ENCODE assay signal across 9 cellular contexts in genomic region chr18:70290482-70291294, GRCh38. TPM values are rescaled to one million over a fixed set of nuclear protein-coding genes. Genes with fewer than 3 reads are reported as not detected.
DNase-seq lines count a peak whose midpoint lies in the region; ATAC-seq and TF ChIP-seq lines count a peak whose summit lies in the region.
"Had no signal": no experiment of that assay in that cellular context is flagged by ENCODE, and none has a peak within 500 bp of the region (broad histone marks: within the 10 kb centered on the region; RNA-seq: fewer than 3 reads in every experiment).

No MANE protein-coding gene starts in this region.

- in situ Hi-C loops in KBM-7 (cut with MboI; ENCODE audit: low pct_unique_long_range_greater_than_20kb, low sequenced_read_pairs) (no loop called here), GM13977 (cut with MboI; ENCODE audit: low pct_unique_long_range_greater_than_20kb, low sequenced_read_pairs, unreplicated experiment) (no loop called here)

- no peaks in the 10 kb centered on the region for H3F3A ChIP-seq in GM23338 (replicated peaks; ENCODE audit: low read depth)

- peak overlapping the region; percentile 97 for H3K4me2 ChIP-seq in GM23338

- peaks cover 61% of the 10 kb centered on the region for H3K79me2 ChIP-seq in GM23338 (replicated peaks; ENCODE audit: insufficient read depth)

- no peak overlapping the region for H3K27ac ChIP-seq in GM23338 (ENCODE audit: low read depth)

- H3K4me1 Mint-ChIP-seq in GM23338: peaks cover 32% of the 10 kb centered on the region
- H3K4me1 Mint-ChIP-seq in T-helper 17 cell: no peaks in the 10 kb centered on the region

- H3K27ac Mint-ChIP-seq in GM23338 (no peak overlapping the region), T-helper 17 cell (no peak overlapping the region)

- H3K27me3 ChIP-seq in GM23338 (ENCODE audit: insufficient read depth): peaks cover 9% of the 10 kb centered on the region

- no peaks in the 10 kb centered on the region for H3K9me2 ChIP-seq in GM23338 (ENCODE audit: insufficient read depth)

- no peak overlapping the region for H2AFZ ChIP-seq in GM23338

- H3K9me3 ChIP-seq in T-helper 17 cell (ENCODE audit: control insufficient read depth, low read length, poor library complexity, severe bottlenecking): no peaks in the 10 kb centered on the region

- no peaks in the 10 kb centered on the region for H3K36me3 ChIP-seq in GM23338 (ENCODE audit: insufficient read depth)

- peak overlapping the region; percentile 88 for H3K4me3 ChIP-seq in GM23338
- H3K4me3 ChIP-seq in fibroblast of pulmonary artery (replicated peaks; ENCODE audit: low read depth, low read length): peak overlapping the region; percentile 73

- no peak for ATAC-seq in GM23338
- ATAC-seq in T-helper 17 cell: no peak
- ATAC-seq in HG02852 (IDR thresholded peaks at IDR 0.05; ENCODE audit: unreplicated experiment): no peak

- peaks cover 4% of the 10 kb centered on the region for H3K27me3 Mint-ChIP-seq in GM23338 (ENCODE audit: insufficient read depth, low read depth, poor library complexity)
- peaks cover 57% of the 10 kb centered on the region for H3K27me3 Mint-ChIP-seq in T-helper 17 cell

- TF ChIP-seq CTCF in GM23338 (conservative IDR thresholded peaks at IDR 0.05; ENCODE audit: low read depth in 2 of 2) (no peak), fibroblast of pulmonary artery (IDR thresholded peaks at IDR 0.05; ENCODE audit: low read length, missing control alignments) (no peak), GM13977 (IDR thresholded peaks at IDR 0.05; ENCODE audit: extremely low read depth, insufficient read depth, missing control alignments) (no peak)

- DNase-seq in GM23338 (ENCODE audit: low spot score) (no peak), T-helper 17 cell (no peak), fibroblast of pulmonary artery (ENCODE audit: low read depth) (no peak), retina (peak; percentile 9), KBM-7 (no peak), GM13977 (ENCODE audit: low spot score) (no peak)
- DNase-seq in activated CD8-positive, alpha-beta memory T cell treated with anti-CD3 and anti-CD28 coated beads, Interleukin-2, amount 50 U/mL, for 48 hours: no peak
- DNase-seq: activated naive CD4-positive, alpha-beta T cell treated with Interleukin-2 at 50 U/mL for 16 hours had no signal

- no peaks in the 10 kb centered on the region for H3K9me3 Mint-ChIP-seq in GM23338

- no peaks in the 10 kb centered on the region; the same call in 2 of the 3 replicates for H3K36me3 Mint-ChIP-seq in GM23338 (ENCODE audit: low read depth)
- no peaks in the 10 kb centered on the region for H3K36me3 Mint-ChIP-seq in T-helper 17 cell (ENCODE audit: low read depth)

- H4K20me1 ChIP-seq in GM23338 (replicated peaks; ENCODE audit: insufficient read depth): peaks cover 5% of the 10 kb centered on the region

- peak overlapping the region; percentile 90 for H3K4me3 Mint-ChIP-seq in GM23338
- peak overlapping the region; percentile 87 for H3K4me3 Mint-ChIP-seq in T-helper 17 cell

- peaks cover 19% of the 10 kb centered on the region for H3K4me1 ChIP-seq in GM23338 (ENCODE audit: insufficient read depth)

TF ChIP-seq in GM23338, 12 proteins besides CTCF, POLR2A, EP300 and RAD21 (continues in another document):
- no peak for TF ChIP-seq STAT1 (IDR thresholded peaks at IDR 0.05; ENCODE audit: unreplicated experiment)
- no peak for TF ChIP-seq EZH2phosphoT487 (IDR thresholded peaks at IDR 0.05; ENCODE audit: unreplicated experiment)
- TF ChIP-seq ZNF114 (CRISPR knock-in tag; IDR thresholded peaks at IDR 0.05): no peak
- TF ChIP-seq, protein P1, sequence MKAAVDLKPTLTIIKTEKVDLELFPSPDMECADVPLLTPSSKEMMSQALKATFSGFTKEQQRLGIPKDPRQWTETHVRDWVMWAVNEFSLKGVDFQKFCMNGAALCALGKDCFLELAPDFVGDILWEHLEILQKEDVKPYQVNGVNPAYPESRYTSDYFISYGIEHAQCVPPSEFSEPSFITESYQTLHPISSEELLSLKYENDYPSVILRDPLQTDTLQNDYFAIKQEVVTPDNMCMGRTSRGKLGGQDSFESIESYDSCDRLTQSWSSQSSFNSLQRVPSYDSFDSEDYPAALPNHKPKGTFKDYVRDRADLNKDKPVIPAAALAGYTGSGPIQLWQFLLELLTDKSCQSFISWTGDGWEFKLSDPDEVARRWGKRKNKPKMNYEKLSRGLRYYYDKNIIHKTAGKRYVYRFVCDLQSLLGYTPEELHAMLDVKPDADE (IDR thresholded peaks at IDR 0.05): no peak
- TF ChIP-seq ZNF331 (CRISPR knock-in tag; IDR thresholded peaks at IDR 0.05; ENCODE audit: low read depth): no peak
- no peak for TF ChIP-seq NANOG (IDR thresholded peaks at IDR 0.05; ENCODE audit: borderline replicate concordance)
- no peak for TF ChIP-seq JUNB (IDR thresholded peaks at IDR 0.05; ENCODE audit: unreplicated experiment)
- no peak for TF ChIP-seq POLR2AphosphoS5 (IDR thresholded peaks at IDR 0.05; ENCODE audit: low read depth)
- TF ChIP-seq CREB1 (CRISPR knock-in tag; IDR thresholded peaks at IDR 0.05; ENCODE audit: low read depth): no peak
- no peak for TF ChIP-seq ZNF462 (CRISPR knock-in tag; IDR thresholded peaks at IDR 0.05)

RNA-seq across cellular contexts. Expression of gene SOCS6, which starts 1.8 kb away (rescaled TPM):
- total RNA-seq in GM23338 (2014; rRNA removed; shearing (Covaris generic)): 12.4 and 13.3 TPM in 2 replicates
- polyA plus RNA-seq in GM23338 (2016; fragmentation: Nextera tagmentation; extraction: Ambion mirVana): 4.4 and 4.6 TPM in 2 replicates
- total RNA-seq in T-helper 17 cell: 1 to 10 TPM in 1 of 2 donors, under 1 TPM in 1; 0.87 to 2.9 TPM
